In the genomic region with DNA sequence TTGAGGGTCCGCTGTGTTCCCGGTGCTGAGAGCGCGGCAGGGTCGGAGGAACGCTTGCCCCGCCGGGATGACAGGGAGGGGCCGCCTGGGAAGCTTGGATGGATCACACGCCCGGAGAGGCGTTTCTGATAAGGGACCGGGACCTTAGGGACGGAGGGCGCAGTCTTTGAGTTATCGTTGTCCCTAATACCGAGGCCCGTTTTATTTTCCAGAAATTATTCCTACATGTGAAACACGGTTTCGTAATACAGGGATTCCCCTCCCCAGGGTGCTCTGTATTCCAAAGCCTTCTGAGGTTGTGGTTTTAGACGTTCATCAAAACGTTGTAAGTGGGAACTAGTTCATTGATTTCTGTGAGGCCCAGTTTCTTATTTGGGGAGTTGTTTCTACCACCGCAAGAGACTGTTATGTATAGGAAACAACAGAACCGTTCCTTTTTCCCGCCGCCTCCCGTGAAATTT, we compare ENCODE assay signal across 8 cellular contexts. TPM values are rescaled to one million over a fixed set of nuclear protein-coding genes. Genes with fewer than 3 reads are reported as not detected.
A peak's percentile ranks its signal among the peaks of the same experiment; 100 is the strongest.
DNase-seq lines count a peak whose midpoint lies in the region; ATAC-seq and TF ChIP-seq lines count a peak whose summit lies in the region.

No MANE protein-coding gene starts in this region.

- H3K36me3 ChIP-seq in SU-DHL-6 (ENCODE audit: low read length), result peaks cover 12% of the 10 kb centered on the region
- peaks cover 0 to 5% of the 10 kb centered on the region in 2 donors for H3K36me3 ChIP-seq in esophagus (ENCODE audit: control insufficient read depth in 2 of 2, insufficient read depth in 2 of 2, low read length in 1 of 2)

- H3K27me3 ChIP-seq in SU-DHL-6 (ENCODE audit: low read length) (no peaks in the 10 kb centered on the region), esophagus (ENCODE audit: control insufficient read depth in 1 of 2, insufficient read depth in 2 of 2, low read length in 2 of 2) (no peaks in the 10 kb centered on the region)

- H2AFZ ChIP-seq in SU-DHL-6 (ENCODE audit: low read depth, low read length, severe bottlenecking), result peak overlapping the region; percentile 13

- H3K4me1 ChIP-seq in esophagus (ENCODE audit: control insufficient read depth in 2 of 2, insufficient read depth in 2 of 2, low read length in 1 of 2), result peaks cover 0 to 2% of the 10 kb centered on the region in 2 donors

- 3 to 4% methylated on average over 27 of the region's 27 CpGs for WGBS in esophagus, 2 donors

- peaks cover 5% of the 10 kb centered on the region for H3F3A ChIP-seq in SU-DHL-6 (ENCODE audit: insufficient read depth)

- peak overlapping the region; percentile 85 for H3K4me3 ChIP-seq in SU-DHL-6 (ENCODE audit: insufficient read depth, low read length, poor library complexity, severe bottlenecking)
- peak overlapping the region; percentile 69 to 97 for H3K4me3 ChIP-seq in esophagus (ENCODE audit: low read depth in 1 of 2, low read length in 2 of 2)

- no peaks in the 10 kb centered on the region for H4K20me1 ChIP-seq in SU-DHL-6 (ENCODE audit: low read depth, low read length)

- H3K9me2 ChIP-seq in SU-DHL-6 (replicated peaks; ENCODE audit: insufficient read depth, low read length), result no peaks in the 10 kb centered on the region

- DNase-seq in EH (ENCODE audit: low read depth) (peak; percentile 53), myocyte (ENCODE audit: low read depth) (peak; percentile 23), NCI-H1048 (lab: John Stamatoyannopoulos, UW) (no peak), SKM-1 (lab: John Stamatoyannopoulos, UW; ENCODE audit: unreplicated experiment) (no peak)

- no peaks in the 10 kb centered on the region for H3K9me3 ChIP-seq in SU-DHL-6 (ENCODE audit: insufficient read depth, low read length)
- H3K9me3 ChIP-seq in esophagus (ENCODE audit: control insufficient read depth in 2 of 2, insufficient read depth in 1 of 2, low read depth in 1 of 2, low read length in 1 of 2), result no peaks in the 10 kb centered on the region

- peak overlapping the region; percentile 83 for H3K4me2 ChIP-seq in SU-DHL-6 (ENCODE audit: low read depth, low read length, poor library complexity, severe bottlenecking)

- H3K27ac ChIP-seq in SU-DHL-6 (ENCODE audit: low read depth, low read length) (peak overlapping the region; percentile 36; the same call in 1 of the 2 replicates), esophagus (ENCODE audit: low read depth in 2 of 2, low read length in 1 of 2) (peak overlapping the region; percentile 84 to 88)

- TF ChIP-seq CTCF in SU-DHL-6 (IDR thresholded peaks at IDR 0.05; ENCODE audit: insufficient read depth, low read length, poor library complexity, severe bottlenecking), result no peak

- peak overlapping the region; percentile 83 for H3K9ac ChIP-seq in SU-DHL-6 (ENCODE audit: low read length)

- peaks cover 17% of the 10 kb centered on the region for H3K79me2 ChIP-seq in SU-DHL-6 (ENCODE audit: insufficient read depth, low read length)

- ATAC-seq in HG03196 (IDR thresholded peaks at IDR 0.05; ENCODE audit: unreplicated experiment) (peak; percentile 3), HG03095 (IDR thresholded peaks at IDR 0.05; ENCODE audit: unreplicated experiment) (no peak)

RNA-seq across cellular contexts. Expression of a gene that starts 0.7 kb away (rescaled TPM):
- polyA plus RNA-seq in esophagus, result 100 to 1,000 TPM in 1 of 2 donors, 10 to 100 TPM in 1; 95.3 to 197 TPM
- 123 and 146 TPM in 2 replicates for total RNA-seq in myocyte
- 81.6 TPM for polyA plus RNA-seq in myocyte (2012)

Comparison
In these comparisons a context has a peak if more than half of its experiments do, and no peak if none do; other contexts are left out.
1. DNase-seq: peak in EH (single experiment) and myocyte (single experiment); none in NCI-H1048 (single experiment) and SKM-1 (single experiment).